8 cellular contexts compared by ENCODE assay signal in the genomic region with DNA sequence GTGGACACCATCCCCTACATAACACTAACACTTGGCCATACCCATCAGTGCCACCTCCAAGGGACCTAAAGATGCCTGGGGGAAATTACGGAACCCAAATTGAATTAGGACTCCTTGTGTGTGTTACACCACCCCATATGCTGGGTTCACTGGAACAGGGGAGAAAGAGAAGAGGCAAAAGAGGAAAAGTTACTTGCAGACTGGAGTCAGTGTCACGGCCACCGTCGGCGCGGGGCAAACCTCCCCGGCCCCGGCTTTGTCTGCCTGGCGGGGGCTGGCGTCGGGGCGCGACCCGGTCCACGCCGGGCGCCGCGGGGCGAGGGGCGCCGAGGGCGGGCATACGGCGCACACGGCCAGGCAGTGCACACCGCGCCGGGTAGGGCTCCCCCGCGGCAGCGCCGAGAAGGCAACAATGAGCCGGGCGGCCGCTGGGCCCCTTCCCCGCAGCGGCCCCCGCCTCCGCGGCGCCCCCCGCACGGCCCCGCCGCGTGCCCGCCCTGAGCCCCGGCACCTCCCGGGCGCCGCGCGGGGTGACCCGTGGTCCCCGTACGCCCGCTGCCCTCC.
DNase-seq lines count a peak whose midpoint lies in the region; ATAC-seq and TF ChIP-seq lines count a peak whose summit lies in the region.

No MANE protein-coding gene starts in this region.

- no peak for DNase-seq in activated CD4-positive, alpha-beta T cell treated with anti-CD3 and anti-CD28 coated beads, Interleukin-2, amount 10 ng/mL, durations not matched to agents 7 days and 5 days
- DNase-seq in activated CD4-positive, alpha-beta T cell treated with anti-CD3 and anti-CD28 coated beads for 4 hours: no peak
- DNase-seq in SK-N-SH: peak; percentile 76
- DNase-seq in endodermal cell: no peak
- DNase-seq in naive B cell: peak; percentile 29
- no peak for DNase-seq in DMS79 treated with DMSO at 0.1 percent for 48 hours (lab: John Stamatoyannopoulos, UW)
- DNase-seq in mesenteric fat pad (ENCODE audit: low spot score): no peak

- WGBS in SK-N-SH (ENCODE audit: low lambda C conversion rate): 0% methylated on average over 1 of the region's 58 CpGs
- WGBS in endodermal cell (ENCODE audit: insufficient coverage in 1 of 2, insufficient read length in 1 of 2), 2 experiments: 0% methylated on average over 13 to 58 of the region's 58 CpGs

- 0 out of 2 replicates have a peak, but pooled peaks cover 14% of the 10 kb centered on the region for H3K27me3 ChIP-seq in SK-N-SH (ENCODE audit: insufficient read depth)
- H3K27me3 ChIP-seq in endodermal cell (ENCODE audit: control insufficient read depth, insufficient read depth, low read length, poor library complexity, severe bottlenecking): peaks cover 5% of the 10 kb centered on the region

- ATAC-seq in HG02938 (IDR thresholded peaks at IDR 0.05; ENCODE audit: unreplicated experiment) (peak; percentile 15), naive B cell (ENCODE audit: low read depth in 2 of 2) (peak; percentile 22)

- no peaks in the 10 kb centered on the region for H3K79me2 ChIP-seq in SK-N-SH (ENCODE audit: insufficient read depth)

- H4K20me1 ChIP-seq in SK-N-SH (ENCODE audit: insufficient read depth): no peaks in the 10 kb centered on the region

- H3K4me3 ChIP-seq in SK-N-SH (ENCODE audit: low read depth in 2 of 2, low read length in 1 of 2) (peak overlapping the region; percentile 48 to 69), endodermal cell (ENCODE audit: low read length) (peak overlapping the region; percentile 99)

- H3K27ac ChIP-seq in SK-N-SH (ENCODE audit: low read depth in 2 of 2, low read length in 1 of 2) (peak overlapping the region in 1 of 2 experiments; percentile 43; a peak in 1 of 4 replicates), endodermal cell (ENCODE audit: low read depth, low read length) (no peak overlapping the region)

- H3K36me3 ChIP-seq in SK-N-SH (replicated peaks in 1 of 2; ENCODE audit: control insufficient read depth in 1 of 2, insufficient read depth in 2 of 2, low read length in 1 of 2) (no peaks in the 10 kb centered on the region), endodermal cell (ENCODE audit: control insufficient read depth, insufficient read depth, low read length) (peaks cover 21% of the 10 kb centered on the region)

- H3K9me3 ChIP-seq in SK-N-SH (no peaks in the 10 kb centered on the region), endodermal cell (ENCODE audit: control insufficient read depth, low read length) (no peaks in the 10 kb centered on the region)

- no peaks in the 10 kb centered on the region for H3K9me2 ChIP-seq in SK-N-SH

- CTCF ChIA-PET in activated CD4-positive, alpha-beta T cell treated with anti-CD3 and anti-CD28 coated beads, Interleukin-2, amount 10 ng/mL, durations not matched to agents 7 days and 5 days (lab: Charles Lee): interaction anchor here (1.0 kb wide), 1 partner anchor 14 kb away, joined by 3 read pairs; no protein-coding TSS in a partner anchor
- CTCF ChIA-PET in SK-N-SH (lab: Yijun Ruan, JAX): no interaction called here

- peaks cover 4% of the 10 kb centered on the region for H3F3A ChIP-seq in SK-N-SH (replicated peaks; ENCODE audit: insufficient read depth)

- H3K4me3 Mint-ChIP-seq in activated CD4-positive, alpha-beta T cell treated with anti-CD3 and anti-CD28 coated beads, Interleukin-2, amount 10 ng/mL, durations not matched to agents 7 days and 5 days: peak overlapping the region; percentile 100
- H3K4me3 Mint-ChIP-seq in endodermal cell (peak overlapping the region; percentile 75), naive B cell (peak overlapping the region; percentile 86 to 99 (median 96))

- H3K27me3 Mint-ChIP-seq in activated CD4-positive, alpha-beta T cell treated with anti-CD3 and anti-CD28 coated beads, Interleukin-2, amount 10 ng/mL, durations not matched to agents 7 days and 5 days: no peaks in the 10 kb centered on the region
- H3K27me3 Mint-ChIP-seq in endodermal cell (ENCODE audit: insufficient read depth) (peaks cover 26% of the 10 kb centered on the region), naive B cell (no peaks in the 10 kb centered on the region)

- H3K4me2 ChIP-seq in SK-N-SH: peak overlapping the region; percentile 88

- H3K9ac ChIP-seq in SK-N-SH (peak overlapping the region; percentile 51; the same call in 1 of the 2 replicates), endodermal cell (ENCODE audit: extremely low read depth, low read length, poor library complexity, severe bottlenecking) (peak overlapping the region; percentile 67)

- TF ChIP-seq EP300 in SK-N-SH (IDR thresholded peaks at IDR 0.05; ENCODE audit: borderline replicate concordance in 1 of 2, low read depth in 1 of 2, low read length in 1 of 2): no peak

- TF ChIP-seq CTCF in SK-N-SH (IDR thresholded peaks at IDR 0.05): no peak
- no peak for TF ChIP-seq CTCF in endodermal cell (conservative IDR thresholded peaks at IDR 0.05)

- H3K36me3 Mint-ChIP-seq in activated CD4-positive, alpha-beta T cell treated with anti-CD3 and anti-CD28 coated beads, Interleukin-2, amount 10 ng/mL, durations not matched to agents 7 days and 5 days (ENCODE audit: low read depth): peaks cover 49% of the 10 kb centered on the region
- H3K36me3 Mint-ChIP-seq in endodermal cell (ENCODE audit: low read depth) (peaks cover 18% of the 10 kb centered on the region), naive B cell (peaks cover 9 to 29% of the 10 kb centered on the region in 2 donors)

- H2AFZ ChIP-seq in SK-N-SH (ENCODE audit: low read depth): peak overlapping the region; percentile 81

- H3K27ac Mint-ChIP-seq in activated CD4-positive, alpha-beta T cell treated with anti-CD3 and anti-CD28 coated beads, Interleukin-2, amount 10 ng/mL, durations not matched to agents 7 days and 5 days: peak overlapping the region; percentile 93
- H3K27ac Mint-ChIP-seq in endodermal cell (peak overlapping the region; percentile 77), naive B cell (peak overlapping the region; percentile 86 to 96 (median 94))

- peaks cover 2% of the 10 kb centered on the region for H3K9me3 Mint-ChIP-seq in activated CD4-positive, alpha-beta T cell treated with anti-CD3 and anti-CD28 coated beads, Interleukin-2, amount 10 ng/mL, durations not matched to agents 7 days and 5 days
- H3K9me3 Mint-ChIP-seq in endodermal cell (no peaks in the 10 kb centered on the region), naive B cell (no peaks in the 10 kb centered on the region)

- peaks cover 64% of the 10 kb centered on the region for H3K4me1 Mint-ChIP-seq in activated CD4-positive, alpha-beta T cell treated with anti-CD3 and anti-CD28 coated beads, Interleukin-2, amount 10 ng/mL, durations not matched to agents 7 days and 5 days
- H3K4me1 Mint-ChIP-seq in endodermal cell (peaks cover 11% of the 10 kb centered on the region), naive B cell (peaks cover 57 to 74% (median 74%) of the 10 kb centered on the region in 3 donors)

- TF ChIP-seq RAD21 in SK-N-SH (IDR thresholded peaks at IDR 0.05; ENCODE audit: low read length): no peak

- peaks cover 7 to 11% of the 10 kb centered on the region in 2 experiments; a peak in 3 of 4 replicates for H3K4me1 ChIP-seq in SK-N-SH (ENCODE audit: control insufficient read depth in 1 of 2, insufficient read depth in 2 of 2, low read depth in 1 of 2, low read length in 1 of 2)
- H3K4me1 ChIP-seq in endodermal cell (ENCODE audit: control insufficient read depth, insufficient read depth, low read length): peaks cover 9% of the 10 kb centered on the region

- POLR2A ChIA-PET in activated CD4-positive, alpha-beta T cell treated with anti-CD3 and anti-CD28 coated beads, Interleukin-2, amount 10 ng/mL, durations not matched to agents 7 days and 5 days (lab: Charles Lee): no interaction called here
- POLR2A ChIA-PET in SK-N-SH (lab: Yijun Ruan, JAX): no interaction called here

TF ChIP-seq in SK-N-SH, 30 proteins besides CTCF, POLR2A, EP300 and RAD21 (continues in another document):
- TF ChIP-seq SMC3 (IDR thresholded peaks at IDR 0.05; ENCODE audit: low read depth, low read length): no peak
- no peak for TF ChIP-seq TEAD4 (IDR thresholded peaks at IDR 0.05; ENCODE audit: borderline replicate concordance, insufficient read depth)
- TF ChIP-seq TAF1 (IDR thresholded peaks at IDR 0.05; ENCODE audit: borderline replicate concordance, low read depth, low read length): no peak
- TF ChIP-seq GABPA (IDR thresholded peaks at IDR 0.05; ENCODE audit: low read depth): no peak
- no peak for TF ChIP-seq EZH2phosphoT487 (IDR thresholded peaks at IDR 0.05; ENCODE audit: borderline replicate concordance, low read depth)
- TF ChIP-seq, protein P1, sequence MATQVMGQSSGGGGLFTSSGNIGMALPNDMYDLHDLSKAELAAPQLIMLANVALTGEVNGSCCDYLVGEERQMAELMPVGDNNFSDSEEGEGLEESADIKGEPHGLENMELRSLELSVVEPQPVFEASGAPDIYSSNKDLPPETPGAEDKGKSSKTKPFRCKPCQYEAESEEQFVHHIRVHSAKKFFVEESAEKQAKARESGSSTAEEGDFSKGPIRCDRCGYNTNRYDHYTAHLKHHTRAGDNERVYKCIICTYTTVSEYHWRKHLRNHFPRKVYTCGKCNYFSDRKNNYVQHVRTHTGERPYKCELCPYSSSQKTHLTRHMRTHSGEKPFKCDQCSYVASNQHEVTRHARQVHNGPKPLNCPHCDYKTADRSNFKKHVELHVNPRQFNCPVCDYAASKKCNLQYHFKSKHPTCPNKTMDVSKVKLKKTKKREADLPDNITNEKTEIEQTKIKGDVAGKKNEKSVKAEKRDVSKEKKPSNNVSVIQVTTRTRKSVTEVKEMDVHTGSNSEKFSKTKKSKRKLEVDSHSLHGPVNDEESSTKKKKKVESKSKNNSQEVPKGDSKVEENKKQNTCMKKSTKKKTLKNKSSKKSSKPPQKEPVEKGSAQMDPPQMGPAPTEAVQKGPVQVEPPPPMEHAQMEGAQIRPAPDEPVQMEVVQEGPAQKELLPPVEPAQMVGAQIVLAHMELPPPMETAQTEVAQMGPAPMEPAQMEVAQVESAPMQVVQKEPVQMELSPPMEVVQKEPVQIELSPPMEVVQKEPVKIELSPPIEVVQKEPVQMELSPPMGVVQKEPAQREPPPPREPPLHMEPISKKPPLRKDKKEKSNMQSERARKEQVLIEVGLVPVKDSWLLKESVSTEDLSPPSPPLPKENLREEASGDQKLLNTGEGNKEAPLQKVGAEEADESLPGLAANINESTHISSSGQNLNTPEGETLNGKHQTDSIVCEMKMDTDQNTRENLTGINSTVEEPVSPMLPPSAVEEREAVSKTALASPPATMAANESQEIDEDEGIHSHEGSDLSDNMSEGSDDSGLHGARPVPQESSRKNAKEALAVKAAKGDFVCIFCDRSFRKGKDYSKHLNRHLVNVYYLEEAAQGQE (IDR thresholded peaks at IDR 0.05; ENCODE audit: low read depth, low read length): no peak
- TF ChIP-seq POLR2AphosphoS5 (IDR thresholded peaks at IDR 0.05; ENCODE audit: low read depth, low read length): no peak

Comparison
In these comparisons a context has a peak if more than half of its experiments do, and no peak if none do; other contexts are left out.
1. DNase-seq: peak in SK-N-SH (single experiment) and naive B cell (single experiment); none in activated CD4-positive, alpha-beta T cell treated with anti-CD3 and anti-CD28 coated beads, Interleukin-2, amount 10 ng/mL, durations not matched to agents 7 days and 5 days (single experiment), activated CD4-positive, alpha-beta T cell treated with anti-CD3 and anti-CD28 coated beads for 4 hours (0 of 2), endodermal cell (single experiment), DMS79 treated with DMSO at 0.1 percent for 48 hours (single experiment) and mesenteric fat pad (single experiment).
2. Peak in every context shown above with its lines, with median percentiles within 50 percentile points of each other: H3K27ac Mint-ChIP-seq and H3K4me3 Mint-ChIP-seq.